Comparison of ENCODE assay signal across 16 cellular contexts in the genomic region with DNA sequence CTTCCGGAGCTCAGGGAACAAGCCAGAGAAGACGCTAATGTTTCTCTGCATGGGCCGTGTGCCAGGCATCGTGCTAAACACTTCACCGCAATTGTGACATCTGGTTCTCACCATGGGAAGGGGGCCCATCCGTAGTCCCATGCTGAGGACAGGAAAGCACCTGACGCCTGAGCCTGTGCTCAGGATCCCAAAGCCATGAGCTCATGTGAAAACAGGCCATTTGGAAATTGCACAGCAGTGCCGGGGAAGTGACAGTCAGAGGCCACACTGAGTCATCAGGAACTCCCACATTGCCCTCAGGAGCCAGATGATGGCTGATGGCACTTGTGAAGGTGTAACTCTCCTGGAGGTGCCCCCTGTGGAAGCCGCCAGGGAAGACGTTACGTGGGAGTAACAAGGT.
DNase-seq lines count a peak whose midpoint lies in the region; FAIRE-seq and TF ChIP-seq lines count a peak whose summit lies in the region.
"Had no signal": no experiment of that assay in that cellular context is flagged by ENCODE, and none has a peak within 500 bp of the region (broad histone marks: within the 10 kb centered on the region; RNA-seq: fewer than 3 reads in every experiment).

No MANE protein-coding gene starts in this region.

- no peak for FAIRE-seq in D721Med (lab: Jason Lieb, UNC)

- TF ChIP-seq CTCF in chondrocyte (IDR thresholded peaks at IDR 0.05) (no peak), D721Med (IDR thresholded peaks at IDR 0.05; ENCODE audit: insufficient read depth, missing control alignments) (no peak)

- no peak overlapping the region for H3K27ac Mint-ChIP-seq in chondrocyte (ENCODE audit: unreplicated experiment)
- no peak overlapping the region for H3K27ac Mint-ChIP-seq in activated naive CD8-positive, alpha-beta T cell treated with anti-CD3 and anti-CD28 coated beads for 36 hours
- H3K27ac Mint-ChIP-seq: activated naive CD4-positive, alpha-beta T cell treated with anti-CD3 and anti-CD28 coated beads for 36 hours; natural killer cell had no signal

- H3K27me3 Mint-ChIP-seq in chondrocyte (ENCODE audit: low read depth), result peaks cover 34% of the 10 kb centered on the region
- no peaks in the 10 kb centered on the region for H3K27me3 Mint-ChIP-seq in activated naive CD8-positive, alpha-beta T cell treated with anti-CD3 and anti-CD28 coated beads for 36 hours

- no peaks in the 10 kb centered on the region for H3K4me1 Mint-ChIP-seq in chondrocyte (ENCODE audit: low read depth)
- no peaks in the 10 kb centered on the region for H3K4me1 Mint-ChIP-seq in activated naive CD8-positive, alpha-beta T cell treated with anti-CD3 and anti-CD28 coated beads for 36 hours
- H3K4me1 Mint-ChIP-seq: natural killer cell had no signal

- DNase-seq in Daoy (ENCODE audit: low read depth), result peak; percentile 83
- DNase-seq in M059J (ENCODE audit: low read depth), result peak; percentile 68
- DNase-seq in chondrocyte (ENCODE audit: low spot score), result peak; percentile 36
- DNase-seq in lung microvascular endothelial cell (ENCODE audit: low read depth in 2 of 2), result peak; percentile 15 to 95
- no peak for DNase-seq in D721Med (ENCODE audit: insufficient read length, low spot score)
- no peak for DNase-seq in GM19240 (ENCODE audit: insufficient read length, low spot score)
- no peak for DNase-seq in activated naive CD8-positive, alpha-beta T cell treated with anti-CD3 and anti-CD28 coated beads for 36 hours
- DNase-seq in activated CD4-positive, alpha-beta T cell treated with anti-CD3 and anti-CD28 coated beads, Interleukin-2, amount 50 U/mL, for 1 hour, result no peak
- DNase-seq: activated naive CD4-positive, alpha-beta T cell treated with anti-CD3 and anti-CD28 coated beads for 36 hours; GF-D8; KBM-7; left colon; natural killer cell; NCI-H1417 treated with DMSO at 0.1 percent for 48 hours; stimulated activated CD4-positive, alpha-beta T cell treated with anti-CD3 and anti-CD28 coated beads, Interleukin-1b, Interleukin-23, amount 100 ng/mL, for 48 hours; thyroid gland had no signal

- H3K36me3 Mint-ChIP-seq in chondrocyte (ENCODE audit: low read depth), result no peaks in the 10 kb centered on the region
- H3K36me3 Mint-ChIP-seq in activated naive CD8-positive, alpha-beta T cell treated with anti-CD3 and anti-CD28 coated beads for 36 hours, result no peaks in the 10 kb centered on the region
- H3K36me3 Mint-ChIP-seq: natural killer cell had no signal

- H3K4me3 Mint-ChIP-seq in chondrocyte (ENCODE audit: unreplicated experiment), result no peak overlapping the region
- no peak overlapping the region for H3K4me3 Mint-ChIP-seq in activated naive CD8-positive, alpha-beta T cell treated with anti-CD3 and anti-CD28 coated beads for 36 hours
- H3K4me3 Mint-ChIP-seq: activated naive CD4-positive, alpha-beta T cell treated with anti-CD3 and anti-CD28 coated beads for 36 hours; natural killer cell had no signal

- H3K9me3 Mint-ChIP-seq in chondrocyte (ENCODE audit: low read depth), result no peaks in the 10 kb centered on the region
- no peaks in the 10 kb centered on the region for H3K9me3 Mint-ChIP-seq in activated naive CD8-positive, alpha-beta T cell treated with anti-CD3 and anti-CD28 coated beads for 36 hours
- H3K9me3 Mint-ChIP-seq: activated naive CD4-positive, alpha-beta T cell treated with anti-CD3 and anti-CD28 coated beads for 36 hours; natural killer cell had no signal

Comparison
In these comparisons a context has a peak if more than half of its experiments do, and no peak if none do; other contexts are left out.
1. DNase-seq: peak in Daoy (single experiment), M059J (single experiment), chondrocyte (single experiment) and lung microvascular endothelial cell (2 of 2); none in D721Med (single experiment), GM19240 (single experiment), activated naive CD8-positive, alpha-beta T cell treated with anti-CD3 and anti-CD28 coated beads for 36 hours (single experiment) and activated CD4-positive, alpha-beta T cell treated with anti-CD3 and anti-CD28 coated beads, Interleukin-2, amount 50 U/mL, for 1 hour (single experiment).